8 cellular contexts compared by ENCODE assay signal in the genomic region with DNA sequence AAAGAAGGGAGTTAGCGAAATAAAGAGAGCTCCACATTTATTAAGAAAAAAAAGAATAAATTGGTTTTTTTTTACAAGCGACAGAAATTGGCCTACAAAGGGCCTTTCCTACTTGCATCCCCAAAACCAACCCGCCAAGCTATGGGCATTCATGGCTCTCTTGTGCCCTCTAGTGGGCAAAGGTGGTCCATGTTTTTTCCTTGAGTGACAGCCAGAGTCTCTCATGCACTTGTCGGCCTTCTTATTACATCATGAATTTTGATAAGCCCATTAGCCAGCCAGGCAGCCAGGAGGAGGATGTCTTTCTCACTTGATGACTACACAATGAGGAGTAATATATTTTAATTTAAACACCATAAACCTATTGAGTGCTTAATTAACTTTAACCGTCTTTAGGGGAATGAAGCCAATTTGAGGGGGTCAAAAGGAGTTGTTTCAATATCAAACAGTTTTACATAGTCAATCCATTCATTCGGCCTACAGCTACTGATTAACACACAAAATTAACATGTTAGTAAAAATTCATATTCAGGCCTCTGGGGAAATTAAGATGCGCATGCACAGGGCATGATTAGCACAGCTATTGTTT.
DNase-seq lines count a peak whose midpoint lies in the region; ATAC-seq, FAIRE-seq and TF ChIP-seq lines count a peak whose summit lies in the region.

No MANE protein-coding gene starts in this region.

- no peaks in the 10 kb centered on the region for H3K79me2 ChIP-seq in mammary epithelial cell (ENCODE audit: insufficient read depth, low read length)
- H3K79me2 ChIP-seq in keratinocyte (ENCODE audit: control insufficient read depth, insufficient read depth, low read length), result no peaks in the 10 kb centered on the region

- POLR2A ChIA-PET in AG04449 (lab: Yijun Ruan, JAX), result no interaction called here

- WGBS in mammary epithelial cell (ENCODE audit: low coverage, missing lambda C conversion rate), result 19% methylated on average over 7 of the region's 7 CpGs

- H3K4me1 ChIP-seq in mammary epithelial cell (ENCODE audit: insufficient read depth, low read length) (peaks cover 4% of the 10 kb centered on the region), keratinocyte (ENCODE audit: control insufficient read depth, extremely low read depth, insufficient read depth, low read length) (no peaks in the 10 kb centered on the region)

- H3K36me3 ChIP-seq in WERI-Rb-1, result no peaks in the 10 kb centered on the region
- no peaks in the 10 kb centered on the region for H3K36me3 ChIP-seq in mammary epithelial cell (ENCODE audit: insufficient read depth, low read length)
- H3K36me3 ChIP-seq in keratinocyte (ENCODE audit: control insufficient read depth in 2 of 2, extremely low read depth in 1 of 2, insufficient read depth in 2 of 2, low read length in 2 of 2), result no peaks in the 10 kb centered on the region

- dilution Hi-C loops in mammary epithelial cell (cut with HindIII; ENCODE audit: low sequenced_read_pairs), result loop anchor here (5.0 kb wide), 1 partner anchor 124 kb away; no protein-coding TSS in a partner anchor
- dilution Hi-C loops in keratinocyte (cut with MboI; ENCODE audit: extremely low pct_ligation_motif_present, low sequenced_read_pairs), result no loop called here

- H3K9me3 ChIP-seq in WERI-Rb-1 (ENCODE audit: severe bottlenecking) (no peaks in the 10 kb centered on the region), mammary epithelial cell (replicated peaks; ENCODE audit: insufficient read depth, low read length) (no peaks in the 10 kb centered on the region), keratinocyte (ENCODE audit: control insufficient read depth, low read depth, low read length) (no peaks in the 10 kb centered on the region)

- CTCF ChIA-PET in AG04449 (lab: Yijun Ruan, JAX), result interaction anchor here (0.6 to 10.1 kb wide), 60 partner anchors 8 to 1070 kb away, joined by 3 to 425 read pairs (median 5); no protein-coding TSS in a partner anchor
- CTCF ChIA-PET in mammary epithelial cell (lab: Charles Lee; ENCODE audit: low non-redundant PET), result interaction anchor here (0.5 to 0.7 kb wide), 2 partner anchors 471 to 887 kb away, joined by 4 read pairs; no protein-coding TSS in a partner anchor

- intact Hi-C loops in mammary epithelial cell (cut with micrococcal nuclease), result loop anchor here (1.0 to 5.0 kb wide), 4 partner anchors 121 to 1214 kb away; no protein-coding TSS in a partner anchor

- in situ Hi-C loops in mammary epithelial cell (cut with MboI; ENCODE audit: low sequenced_read_pairs in 2 of 2), result loop anchor here (10.0 to 25.0 kb wide), 2 partner anchors 932 to 1064 kb away; no protein-coding TSS in a partner anchor

- H3K27me3 ChIP-seq in WERI-Rb-1 (ENCODE audit: insufficient read depth, low read depth, severe bottlenecking) (no peaks in the 10 kb centered on the region), mammary epithelial cell (ENCODE audit: insufficient read depth, low read length) (peaks cover 2% of the 10 kb centered on the region), keratinocyte (ENCODE audit: control insufficient read depth, extremely low read depth, insufficient read depth, low read length) (peaks cover 5% of the 10 kb centered on the region)

- no peak overlapping the region for H3K4me2 ChIP-seq in mammary epithelial cell (ENCODE audit: insufficient read depth, low read depth, low read length)
- H3K4me2 ChIP-seq in keratinocyte (ENCODE audit: control insufficient read depth, extremely low read depth, insufficient read depth, low read depth, low read length), result no peak overlapping the region

- H3K9me1 ChIP-seq in keratinocyte (ENCODE audit: control insufficient read depth, extremely low read depth, insufficient read depth, low read length), result no peaks in the 10 kb centered on the region

- H3K27ac ChIP-seq in WERI-Rb-1 (no peak overlapping the region), mammary epithelial cell (ENCODE audit: insufficient read depth, low read depth, low read length) (no peak overlapping the region), keratinocyte (ENCODE audit: control insufficient read depth, insufficient read depth, low read length) (no peak overlapping the region)

- TF ChIP-seq CTCF in AG04449 (IDR thresholded peaks at IDR 0.05; ENCODE audit: insufficient read depth, low read length, missing control alignments) (peak; percentile 79), WERI-Rb-1 (IDR thresholded peaks at IDR 0.05; ENCODE audit: low read depth, low read length) (peak; percentile 81), mammary epithelial cell (conservative IDR thresholded peaks at IDR 0.05 in 1 of 2, IDR thresholded peaks at IDR 0.05 in 1 of 2; ENCODE audit: extremely low read depth in 1 of 2, insufficient read depth in 1 of 2, low read depth in 1 of 2, low read length in 2 of 2) (peak; percentile 88 to 89), keratinocyte (optimal IDR thresholded peaks at IDR 0.05 in 1 of 3, IDR thresholded peaks at IDR 0.05 in 1 of 3, conservative IDR thresholded peaks at IDR 0.05 in 1 of 3; ENCODE audit: extremely low read depth in 1 of 3, insufficient read depth in 2 of 3, low read length in 3 of 3) (peak; percentile 81 to 88 (median 84))

- H4K20me1 ChIP-seq in mammary epithelial cell (ENCODE audit: insufficient read depth, low read length), result no peaks in the 10 kb centered on the region
- no peaks in the 10 kb centered on the region for H4K20me1 ChIP-seq in keratinocyte (ENCODE audit: control insufficient read depth, extremely low read depth, insufficient read depth, low read length)

- ATAC-seq in GM18520 (IDR thresholded peaks at IDR 0.05; ENCODE audit: unreplicated experiment) (peak; percentile 85), HG03097 (IDR thresholded peaks at IDR 0.05; ENCODE audit: low FRiP score, unreplicated experiment) (peak; percentile 66)

- DNase-seq in AG04449 (ENCODE audit: low read depth, low spot score) (peak; percentile 10), NCI-H2171 (lab: John Stamatoyannopoulos, UW) (peak; percentile 94), WERI-Rb-1 (peak; percentile 79), mammary epithelial cell (peak; percentile 72), keratinocyte (ENCODE audit: low read depth, low spot score) (peak; percentile 50)
- peak; percentile 53 to 79 for DNase-seq in stimulated activated CD4-positive, alpha-beta T cell treated with anti-CD3 and anti-CD28 coated beads, Interleukin-1b, Interleukin-23, amount 100 ng/mL, for 4 hours (ENCODE audit: low read depth in 2 of 2)

- H3K9ac ChIP-seq in mammary epithelial cell (ENCODE audit: insufficient read depth, low read length), result no peak overlapping the region
- H3K9ac ChIP-seq in keratinocyte (ENCODE audit: control insufficient read depth, extremely low read depth, insufficient read depth, low read length), result no peak overlapping the region

- no peak for FAIRE-seq in keratinocyte (lab: Jason Lieb, UNC)

- H3K4me3 ChIP-seq in AG04449 (ENCODE audit: low read depth, low read length), result no peak overlapping the region
- no peak overlapping the region for H3K4me3 ChIP-seq in WERI-Rb-1 (ENCODE audit: low read depth, low read length)
- H3K4me3 ChIP-seq in mammary epithelial cell (replicated peaks in 1 of 3; ENCODE audit: insufficient read depth in 1 of 3, low read depth in 2 of 3, low read length in 3 of 3), result no peak overlapping the region
- no peak overlapping the region for H3K4me3 ChIP-seq in keratinocyte (ENCODE audit: control insufficient read depth in 2 of 3, extremely low read depth in 1 of 3, insufficient read depth in 2 of 3, low read depth in 1 of 3, low read length in 3 of 3)

- BruUV-seq in mammary epithelial cell (replicated peaks; lab: Mats Ljungman, UMichigan), result no TSS peak

- no peak overlapping the region for H2AFZ ChIP-seq in mammary epithelial cell (ENCODE audit: low read depth, low read length)
- H2AFZ ChIP-seq in keratinocyte (ENCODE audit: control insufficient read depth, low read length), result no peak overlapping the region

Comparison
In these comparisons a context has a peak if more than half of its experiments do, and no peak if none do; other contexts are left out.
1. DNase-seq: peak in every context shown above with its lines; median percentile 94 in NCI-H2171; 79 in WERI-Rb-1; 72 in mammary epithelial cell; 66 in stimulated activated CD4-positive, alpha-beta T cell treated with anti-CD3 and anti-CD28 coated beads, Interleukin-1b, Interleukin-23, amount 100 ng/mL, for 4 hours; 50 in keratinocyte; 10 in AG04449.